28 cellular contexts compared by ENCODE assay signal in genomic region chr1:152104854-152105253, GRCh38. TPM values are rescaled to one million over a fixed set of nuclear protein-coding genes. Genes with fewer than 3 reads are reported as not detected.
DNase-seq lines count a peak whose midpoint lies in the region; ATAC-seq and TF ChIP-seq lines count a peak whose summit lies in the region.
"Had no signal": no experiment of that assay in that cellular context is flagged by ENCODE, and none has a peak within 500 bp of the region (broad histone marks: within the 10 kb centered on the region; RNA-seq: fewer than 3 reads in every experiment).

No MANE protein-coding gene starts in this region.

- no peak overlapping the region for H2AK5ac ChIP-seq in trophoblast cell (ENCODE audit: low read length)

- H2BK12ac ChIP-seq in trophoblast cell (ENCODE audit: low read length) = no peak overlapping the region

- H3K27me3 ChIP-seq in mammary epithelial cell (ENCODE audit: insufficient read depth, low read length) (peaks cover 17% of the 10 kb centered on the region), trophoblast cell (ENCODE audit: insufficient read depth, low read length) (peaks cover 28% of the 10 kb centered on the region)

- no peaks in the 10 kb centered on the region for H4K20me1 ChIP-seq in mammary epithelial cell (ENCODE audit: insufficient read depth, low read length)
- H4K20me1 ChIP-seq: BLaER1 had no signal

- H3K79me2 ChIP-seq in mammary epithelial cell (ENCODE audit: insufficient read depth, low read length) (no peaks in the 10 kb centered on the region), trophoblast cell (ENCODE audit: control insufficient read depth, insufficient read depth, low read length, poor library complexity) (no peaks in the 10 kb centered on the region)

- H3K27ac ChIP-seq in mammary epithelial cell (ENCODE audit: insufficient read depth, low read depth, low read length) = no peak overlapping the region
- no peak overlapping the region for H3K27ac ChIP-seq in trophoblast cell (ENCODE audit: low read depth, low read length)
- H3K27ac ChIP-seq: BLaER1 had no signal

- no peak overlapping the region for H4K12ac ChIP-seq in trophoblast cell (ENCODE audit: low read depth, low read length)

- H3K4me3 ChIP-seq in mammary epithelial cell (replicated peaks in 1 of 3; ENCODE audit: insufficient read depth in 1 of 3, low read depth in 2 of 3, low read length in 3 of 3) = no peak overlapping the region
- H3K4me3 ChIP-seq in epithelial cell of esophagus (ENCODE audit: low read length) = no peak overlapping the region
- no peak overlapping the region for H3K4me3 ChIP-seq in trophoblast cell (ENCODE audit: low read depth, low read length)
- H3K4me3 ChIP-seq: BLaER1, GM12878 had no signal

- TF ChIP-seq CTCF in mammary epithelial cell (conservative IDR thresholded peaks at IDR 0.05 in 1 of 2, IDR thresholded peaks at IDR 0.05 in 1 of 2; ENCODE audit: extremely low read depth in 1 of 2, insufficient read depth in 1 of 2, low read depth in 1 of 2, low read length in 2 of 2) = no peak
- no peak for TF ChIP-seq CTCF in epithelial cell of esophagus (IDR thresholded peaks at IDR 0.05; ENCODE audit: insufficient read depth, low read depth, low read length, missing control alignments)

- H3K18ac ChIP-seq in trophoblast cell (ENCODE audit: low read length) = no peak overlapping the region

- no peaks in the 10 kb centered on the region for H3K36me3 ChIP-seq in mammary epithelial cell (ENCODE audit: insufficient read depth, low read length)
- H3K36me3 ChIP-seq in trophoblast cell (ENCODE audit: control insufficient read depth in 1 of 2, insufficient read depth in 2 of 2, low read length in 2 of 2) = no peaks in the 10 kb centered on the region
- H3K36me3 ChIP-seq: BE2C, BLaER1 had no signal

- no peak overlapping the region for H2BK120ac ChIP-seq in trophoblast cell (ENCODE audit: insufficient read depth, low read length, poor library complexity)

- intact Hi-C loops in mammary epithelial cell (cut with micrococcal nuclease) = loop anchor here (5.0 kb wide), 1 partner anchor 33 kb away; no protein-coding TSS in a partner anchor

- CTCF ChIA-PET in mammary epithelial cell (lab: Charles Lee; ENCODE audit: low non-redundant PET) = no interaction called here

- no peak overlapping the region for H3K4me2 ChIP-seq in mammary epithelial cell (ENCODE audit: insufficient read depth, low read depth, low read length)
- H3K4me2 ChIP-seq in trophoblast cell (ENCODE audit: low read length) = no peak overlapping the region
- H3K4me2 ChIP-seq: BLaER1 had no signal

- H3K9ac ChIP-seq in mammary epithelial cell (ENCODE audit: insufficient read depth, low read length) (no peak overlapping the region), trophoblast cell (ENCODE audit: low read length) (no peak overlapping the region)
- H3K9ac ChIP-seq: BLaER1 had no signal

- dilution Hi-C loops in mammary epithelial cell (cut with HindIII; ENCODE audit: low sequenced_read_pairs) = no loop called here

- no peak overlapping the region for H3K23ac ChIP-seq in trophoblast cell (ENCODE audit: low read length)

- H3K4ac ChIP-seq in trophoblast cell (ENCODE audit: low read depth, low read length) = no peak overlapping the region

- ATAC-seq in HG02798 (IDR thresholded peaks at IDR 0.05; ENCODE audit: poor library complexity, unreplicated experiment) = no peak
- ATAC-seq: GM12878 had no signal

- in situ Hi-C loops in mammary epithelial cell (cut with MboI; ENCODE audit: low sequenced_read_pairs in 2 of 2) = no loop called here

- H2BK5ac ChIP-seq in trophoblast cell (ENCODE audit: low read depth, low read length, poor library complexity) = no peak overlapping the region

- H3K4me1 ChIP-seq in mammary epithelial cell (ENCODE audit: insufficient read depth, low read length) (peaks cover 23% of the 10 kb centered on the region), trophoblast cell (ENCODE audit: control insufficient read depth in 1 of 2, insufficient read depth in 2 of 2, low read length in 2 of 2) (peaks cover 2 to 6% of the 10 kb centered on the region in 2 experiments)
- H3K4me1 ChIP-seq: BE2C had no signal

- no peak overlapping the region for H3K14ac ChIP-seq in trophoblast cell (ENCODE audit: low read length)

- no peak overlapping the region for H4K91ac ChIP-seq in trophoblast cell (ENCODE audit: low read depth, low read length)

- no TSS peak for BruUV-seq in mammary epithelial cell (replicated peaks; lab: Mats Ljungman, UMichigan)

- H2AFZ ChIP-seq in mammary epithelial cell (ENCODE audit: low read depth, low read length) = no peak overlapping the region
- no peak overlapping the region for H2AFZ ChIP-seq in trophoblast cell (ENCODE audit: insufficient read depth, low read length, poor library complexity)

- WGBS in mammary epithelial cell (ENCODE audit: low coverage, missing lambda C conversion rate) = 23% methylated on average over 2 of the region's 2 CpGs
- no CpG with 5 or more reads among the region's 2 CpGs for WGBS in trophoblast cell (ENCODE audit: extremely low coverage, insufficient coverage, insufficient read length)

- no peaks in the 10 kb centered on the region for H3K9me3 ChIP-seq in mammary epithelial cell (replicated peaks; ENCODE audit: insufficient read depth, low read length)
- peaks cover 25% of the 10 kb centered on the region for H3K9me3 ChIP-seq in trophoblast cell (ENCODE audit: insufficient read depth, low read depth, low read length)
- H3K9me3 ChIP-seq: BE2C had no signal

- H4K8ac ChIP-seq in trophoblast cell (ENCODE audit: low read depth, low read length) = no peak overlapping the region

- DNase-seq in mammary epithelial cell (peak; percentile 48), epithelial cell of esophagus (ENCODE audit: low read depth) (peak; percentile 72), trophoblast cell (peak; percentile 71 to 73), NCI-H1436 (lab: John Stamatoyannopoulos, UW) (no peak), iPS-NIHi11 (ENCODE audit: low spot score) (no peak)
- DNase-seq: 8988T; ACHN; BE2C; C1 segment of cervical spinal cord; CD4-positive, alpha-beta memory T cell; CD4-positive, CD25-positive, alpha-beta regulatory T cell; CD8-positive, alpha-beta memory T cell; COR-L47; DMS 273 treated with DMSO at 0.1 percent for 48 hours; DMS153; DMS53; DMS79; DND-41; EL; GDM1 had no signal

- H3K79me1 ChIP-seq in trophoblast cell (ENCODE audit: low read length) = no peaks in the 10 kb centered on the region

RNA-seq across cellular contexts. Expression of gene TCHH, which starts 10.4 kb away (rescaled TPM):
- total RNA-seq in mammary epithelial cell = under 1 TPM in 1 of 2 donors, not detected in 1; 0.19 TPM
- polyA plus RNA-seq in mammary epithelial cell = 0.02 TPM
- polyA minus RNA-seq in mammary epithelial cell = not detected
- 0.07 TPM in 2 replicates for polyA plus RNA-seq in trophoblast cell (2013)
- total RNA-seq: CD4-positive, CD25-positive, alpha-beta regulatory T cell; G401; GM12878 had no signal
- polyA plus RNA-seq: AG04450; CD14-positive monocyte; CD4-positive, alpha-beta memory T cell; CD4-positive, CD25-positive, alpha-beta regulatory T cell; CD8-positive, alpha-beta memory T cell; GM12878 had no signal

RNA-seq across cellular contexts. Expression of gene TCHHL1, which starts 16.0 kb away (rescaled TPM):
- total RNA-seq in mammary epithelial cell = not detected
- polyA plus RNA-seq in mammary epithelial cell = not detected
- polyA minus RNA-seq in mammary epithelial cell = not detected
- 0.10 and 0.11 TPM in 2 replicates for polyA plus RNA-seq in trophoblast cell (2013)
- total RNA-seq: A673; CD4-positive, alpha-beta memory T cell; CD4-positive, CD25-positive, alpha-beta regulatory T cell; CD8-positive, alpha-beta memory T cell; Daoy; G401; GM12878 had no signal
- polyA plus RNA-seq: AG04450; CD14-positive monocyte; CD4-positive, alpha-beta memory T cell; CD4-positive, CD25-positive, alpha-beta regulatory T cell; CD8-positive, alpha-beta memory T cell; GM12878 had no signal

RNA-seq across cellular contexts. Expression of gene RPTN, which starts 54.2 kb away (rescaled TPM):
- total RNA-seq in mammary epithelial cell = not detected
- polyA plus RNA-seq in mammary epithelial cell = 0.01 TPM
- polyA minus RNA-seq in mammary epithelial cell = not detected
- polyA plus RNA-seq in trophoblast cell (2013) = not detected in 2 replicates
- total RNA-seq: A673; CD4-positive, alpha-beta memory T cell; CD4-positive, CD25-positive, alpha-beta regulatory T cell; CD8-positive, alpha-beta memory T cell; Daoy; G401; GM12878 had no signal
- polyA plus RNA-seq: AG04450; CD14-positive monocyte; CD4-positive, alpha-beta memory T cell; CD4-positive, CD25-positive, alpha-beta regulatory T cell; CD8-positive, alpha-beta memory T cell; GM12878 had no signal

Comparison
In these comparisons a context has a peak if more than half of its experiments do, and no peak if none do; other contexts are left out.
1. DNase-seq: peak in mammary epithelial cell (single experiment), epithelial cell of esophagus (single experiment) and trophoblast cell (2 of 2); none in NCI-H1436 (single experiment) and iPS-NIHi11 (single experiment).